29 cellular contexts compared by ENCODE assay signal in the genomic region with DNA sequence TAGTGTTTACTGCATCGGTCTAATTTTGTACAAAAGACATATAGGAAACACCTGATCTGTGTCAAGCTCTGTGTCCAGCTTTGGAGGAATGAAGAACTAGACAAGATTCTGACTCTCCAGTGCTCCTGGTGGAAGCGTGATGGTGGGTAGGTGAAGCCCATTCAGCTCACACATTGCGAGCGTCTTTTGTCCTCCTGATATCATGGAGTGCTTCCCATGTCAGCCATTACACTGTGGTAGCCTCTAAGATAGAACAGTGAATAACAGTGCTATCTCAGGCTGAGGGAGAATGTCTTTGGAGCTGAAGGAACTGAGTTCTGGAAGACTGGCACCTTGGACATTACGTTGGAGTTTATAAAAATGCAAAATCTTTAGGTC.
"Had no signal": no experiment of that assay in that cellular context is flagged by ENCODE, and none has a peak within 500 bp of the region (broad histone marks: within the 10 kb centered on the region; RNA-seq: fewer than 3 reads in every experiment).

No MANE protein-coding gene starts in this region.

- H3K9me3 ChIP-seq: ascending aorta had no signal

- H3K27me3 ChIP-seq: ascending aorta, cardiac muscle cell had no signal

- H3K36me3 ChIP-seq: ascending aorta, cardiac muscle cell, WERI-Rb-1 had no signal

- ATAC-seq: activated CD4-positive, alpha-beta T cell treated with anti-CD3 and anti-CD28 coated beads for 36 hours; activated CD4-positive, CD25-positive, alpha-beta regulatory T cell treated with anti-CD3 and anti-CD28 coated beads, Interleukin-2, amount 50 U/mL, for 24 hours; activated CD8-positive, alpha-beta memory T cell treated with anti-CD3 and anti-CD28 coated beads, Interleukin-2, amount 10 ng/mL, durations not matched to agents 7 days and 5 days; activated CD8-positive, alpha-beta T cell treated with anti-CD3 and anti-CD28 coated beads, Interleukin-2, amount 10 ng/mL, durations not matched to agents 7 days and 5 days; activated naive CD8-positive, alpha-beta T cell treated with anti-CD3 and anti-CD28 coated beads, Interleukin-2, amount 50 U/mL, for 24 hours; WTC11 had no signal

- H3K27ac ChIP-seq: ascending aorta, cardiac muscle cell, WERI-Rb-1 had no signal

- H3K4me1 ChIP-seq: ascending aorta had no signal

- H3K4me3 ChIP-seq: ascending aorta, cardiac muscle cell had no signal

- DNase-seq: activated CD4-positive, alpha-beta memory T cell treated with anti-CD3 and anti-CD28 coated beads, Interleukin-2, amount 10 ng/mL, durations not matched to agents 7 days and 5 days; activated CD4-positive, alpha-beta T cell treated with anti-CD3 and anti-CD28 coated beads for 1 hour; activated CD4-positive, alpha-beta T cell treated with anti-CD3 and anti-CD28 coated beads for 36 hours; activated CD4-positive, alpha-beta T cell treated with anti-CD3 and anti-CD28 coated beads for 48 hours; activated CD4-positive, alpha-beta T cell treated with anti-CD3 and anti-CD28 coated beads, Interleukin-2, amount 10 ng/mL, durations not matched to agents 7 days and 5 days; activated CD4-positive, alpha-beta T cell treated with anti-CD3 and anti-CD28 coated beads, Interleukin-2, amount 50 U/mL, for 48 hours; activated CD4-positive, CD25-positive, alpha-beta regulatory T cell; activated CD8-positive, alpha-beta memory T cell treated with anti-CD3 and anti-CD28 coated beads for 24 hours; activated CD8-positive, alpha-beta memory T cell treated with anti-CD3 and anti-CD28 coated beads, Interleukin-2, amount 10 ng/mL, durations not matched to agents 7 days and 5 days; activated CD8-positive, alpha-beta memory T cell treated with anti-CD3 and anti-CD28 coated beads, Interleukin-2, amount 50 U/mL, for 48 hours; activated CD8-positive, alpha-beta T cell treated with anti-CD3 and anti-CD28 coated beads, Interleukin-2, amount 10 ng/mL, durations not matched to agents 7 days and 5 days; activated effector memory CD4-positive, alpha-beta T cell treated with Interleukin-2 at 50 U/mL for 16 hours; activated gamma-delta T cell; activated naive CD4-positive, alpha-beta T cell treated with anti-CD3 and anti-CD28 coated beads, Interleukin-2, amount 10 ng/mL, durations not matched to agents 7 days and 5 days; activated naive CD4-positive, alpha-beta T cell treated with Interleukin-2 at 50 U/mL for 16 hours; activated naive CD8-positive, alpha-beta T cell treated with anti-CD3 and anti-CD28 coated beads, Interleukin-2, amount 10 ng/mL, durations not matched to agents 7 days and 5 days; activated naive CD8-positive, alpha-beta T cell treated with anti-CD3 and anti-CD28 coated beads, Interleukin-2, amount 50 U/mL, for 24 hours; activated T-cell treated with anti-CD3 and anti-CD28 coated beads, Interleukin-2, amount 50 U/mL, for 24 hours; activated T-cell treated with anti-CD3 and anti-CD28 coated beads, Interleukin-2, amount 50 U/mL, for 48 hours; amygdala; anterior cingulate cortex; T-helper 1 cell; T-helper 2 cell; T-helper 9 cell; WERI-Rb-1 had no signal
